ENCODE assay signal across 13 cellular contexts in the genomic region with DNA sequence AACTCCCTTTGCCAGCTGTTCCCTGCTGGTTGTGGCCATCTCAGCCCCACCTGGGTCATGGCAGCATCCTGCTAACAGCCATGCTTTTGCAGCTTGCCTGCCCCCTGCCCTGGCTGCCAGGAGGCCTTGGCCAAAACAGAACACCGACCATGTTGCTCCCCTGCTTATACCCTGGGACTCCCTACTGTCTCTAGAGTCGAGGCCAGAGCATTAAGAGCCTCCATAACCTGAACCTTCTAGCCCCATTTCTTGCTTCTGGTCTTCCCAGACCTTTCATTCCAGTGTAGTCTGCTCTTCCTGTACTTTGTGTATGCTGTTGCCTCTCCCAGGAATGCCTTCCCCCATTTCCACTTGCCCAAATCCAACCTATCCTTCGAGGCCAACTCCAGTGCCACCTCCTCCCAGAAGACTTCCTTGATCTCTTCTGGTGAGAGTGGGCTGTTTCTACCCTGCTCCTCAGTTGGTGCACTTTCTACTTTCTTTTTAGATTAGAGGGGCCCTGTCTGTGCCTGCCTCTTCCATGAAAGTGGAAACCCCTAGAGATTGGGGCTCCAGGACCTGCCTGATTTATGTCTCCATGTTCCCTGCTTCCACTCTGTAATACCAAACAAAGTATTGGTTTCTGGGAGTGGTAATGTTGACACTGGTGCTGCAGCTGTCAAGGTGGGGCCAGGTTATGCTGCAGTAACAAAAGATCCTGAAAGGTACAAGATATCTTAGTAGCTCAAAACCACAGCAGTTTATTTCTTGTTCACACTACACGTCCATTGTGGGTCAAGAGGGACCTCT.
DNase-seq lines count a peak whose midpoint lies in the region; ATAC-seq and TF ChIP-seq lines count a peak whose summit lies in the region.
"Had no signal": no experiment of that assay in that cellular context is flagged by ENCODE, and none has a peak within 500 bp of the region (broad histone marks: within the 10 kb centered on the region; RNA-seq: fewer than 3 reads in every experiment).

No MANE protein-coding gene starts in this region.

- no peaks in the 10 kb centered on the region for H3K27me3 Mint-ChIP-seq in mesothelial cell of epicardium (ENCODE audit: low read depth)
- no peaks in the 10 kb centered on the region for H3K27me3 Mint-ChIP-seq in stimulated activated naive B cell treated with anti-CD40 and anti-IgM and Interleukin-4, amounts not matched to agents 10 μg/mL and 1 μg/mL and 100 μg/mL, for 72 hours
- no peaks in the 10 kb centered on the region for H3K27me3 Mint-ChIP-seq in activated naive CD8-positive, alpha-beta T cell treated with anti-CD3 and anti-CD28 coated beads, Interleukin-2, amount 50 U/mL, for 24 hours
- H3K27me3 Mint-ChIP-seq: CD4-positive, CD25-positive, alpha-beta regulatory T cell had no signal

- no peak overlapping the region for H4K8ac ChIP-seq in mesendoderm (ENCODE audit: low read depth, low read length)

- H3K23ac ChIP-seq in mesendoderm (ENCODE audit: low read length) = no peak overlapping the region

- peaks cover 26% of the 10 kb centered on the region for H3K36me3 Mint-ChIP-seq in mesothelial cell of epicardium
- peaks cover 3 to 14% of the 10 kb centered on the region in 2 donors for H3K36me3 Mint-ChIP-seq in stimulated activated naive B cell treated with anti-CD40 and anti-IgM and Interleukin-4, amounts not matched to agents 10 μg/mL and 1 μg/mL and 100 μg/mL, for 72 hours
- H3K36me3 Mint-ChIP-seq in activated naive CD8-positive, alpha-beta T cell treated with anti-CD3 and anti-CD28 coated beads, Interleukin-2, amount 50 U/mL, for 24 hours (ENCODE audit: low read depth) = no peaks in the 10 kb centered on the region
- H3K36me3 Mint-ChIP-seq: CD4-positive, CD25-positive, alpha-beta regulatory T cell had no signal

- no peak overlapping the region for H3K18ac ChIP-seq in mesendoderm (ENCODE audit: low read length)

- H3K27ac ChIP-seq in SJCRH30 = peak overlapping the region; percentile 91
- peak overlapping the region; percentile 55 to 85 for H3K27ac ChIP-seq in coronary artery
- no peak overlapping the region for H3K27ac ChIP-seq in mesendoderm (ENCODE audit: low read depth, low read length)

- peaks cover 8% of the 10 kb centered on the region for H3K36me3 ChIP-seq in SJCRH30
- H3K36me3 ChIP-seq in mesendoderm (ENCODE audit: control insufficient read depth, insufficient read depth, low read length) = no peaks in the 10 kb centered on the region

- H2AK5ac ChIP-seq in mesendoderm (ENCODE audit: low read length) = no peak overlapping the region

- H2BK15ac ChIP-seq in mesendoderm (replicated peaks; ENCODE audit: low read depth) = no peak overlapping the region

- no peak overlapping the region for H2BK120ac ChIP-seq in mesendoderm (ENCODE audit: low read depth, low read length)

- no peak overlapping the region for H3K9ac ChIP-seq in mesendoderm (ENCODE audit: low read length)

- H3K4me1 ChIP-seq in SJCRH30 = peaks cover 45% of the 10 kb centered on the region
- H3K4me1 ChIP-seq in mesendoderm (ENCODE audit: control insufficient read depth, low read depth, low read length) = no peaks in the 10 kb centered on the region

- H3K27me3 ChIP-seq in SJCRH30 (no peaks in the 10 kb centered on the region), mesendoderm (ENCODE audit: insufficient read depth, low read length, poor library complexity) (no peaks in the 10 kb centered on the region)

- H4K5ac ChIP-seq in mesendoderm (ENCODE audit: low read length) = no peak overlapping the region

- H3K4me3 Mint-ChIP-seq in mesothelial cell of epicardium = no peak overlapping the region
- no peak overlapping the region for H3K4me3 Mint-ChIP-seq in stimulated activated naive B cell treated with anti-CD40 and anti-IgM and Interleukin-4, amounts not matched to agents 10 μg/mL and 1 μg/mL and 100 μg/mL, for 72 hours
- no peak overlapping the region for H3K4me3 Mint-ChIP-seq in activated naive CD8-positive, alpha-beta T cell treated with anti-CD3 and anti-CD28 coated beads, Interleukin-2, amount 50 U/mL, for 24 hours
- H3K4me3 Mint-ChIP-seq: CD4-positive, CD25-positive, alpha-beta regulatory T cell had no signal

- TF ChIP-seq CTCF in coronary artery (IDR thresholded peaks at IDR 0.05) = no peak
- no peak for TF ChIP-seq CTCF in mesothelial cell of epicardium (IDR thresholded peaks at IDR 0.05; ENCODE audit: unreplicated experiment)

- no peak for ATAC-seq in stimulated activated naive B cell treated with anti-CD40 and anti-IgM and Interleukin-4, amounts not matched to agents 10 μg/mL and 1 μg/mL and 100 μg/mL, for 72 hours (replicated peaks)
- no peak for ATAC-seq in activated naive CD8-positive, alpha-beta T cell treated with anti-CD3 and anti-CD28 coated beads, Interleukin-2, amount 50 U/mL, for 24 hours

- DNase-seq in SJCRH30 (no peak), coronary artery (ENCODE audit: low spot score) (no peak), mesothelial cell of epicardium (ENCODE audit: low spot score in 2 of 2, unreplicated experiment in 2 of 2) (no peak), HT-29 (ENCODE audit: low spot score) (no peak), mesendoderm (no peak)
- no peak for DNase-seq in stimulated activated naive B cell treated with anti-CD40 and anti-IgM and Interleukin-4, amounts not matched to agents 10 μg/mL and 1 μg/mL and 100 μg/mL, for 72 hours
- no peak for DNase-seq in activated naive CD8-positive, alpha-beta T cell treated with anti-CD3 and anti-CD28 coated beads, Interleukin-2, amount 50 U/mL, for 24 hours
- DNase-seq: CD4-positive, CD25-positive, alpha-beta regulatory T cell; EL; IMR-90; Kasumi-1; NCI-H187; NCI-H526 treated with DMSO at 0.1 percent for 48 hours had no signal

- peak overlapping the region; percentile 16 for H3K27ac Mint-ChIP-seq in mesothelial cell of epicardium
- H3K27ac Mint-ChIP-seq in stimulated activated naive B cell treated with anti-CD40 and anti-IgM and Interleukin-4, amounts not matched to agents 10 μg/mL and 1 μg/mL and 100 μg/mL, for 72 hours = peak overlapping the region; percentile 0
- H3K27ac Mint-ChIP-seq in activated naive CD8-positive, alpha-beta T cell treated with anti-CD3 and anti-CD28 coated beads, Interleukin-2, amount 50 U/mL, for 24 hours = no peak overlapping the region
- H3K27ac Mint-ChIP-seq: CD4-positive, CD25-positive, alpha-beta regulatory T cell had no signal

- H3K4ac ChIP-seq in mesendoderm (ENCODE audit: low read depth, low read length) = no peak overlapping the region

- H3K4me1 Mint-ChIP-seq in mesothelial cell of epicardium = no peaks in the 10 kb centered on the region
- H3K4me1 Mint-ChIP-seq in stimulated activated naive B cell treated with anti-CD40 and anti-IgM and Interleukin-4, amounts not matched to agents 10 μg/mL and 1 μg/mL and 100 μg/mL, for 72 hours = peaks cover 21 to 30% of the 10 kb centered on the region in 2 donors
- peaks cover 14% of the 10 kb centered on the region for H3K4me1 Mint-ChIP-seq in activated naive CD8-positive, alpha-beta T cell treated with anti-CD3 and anti-CD28 coated beads, Interleukin-2, amount 50 U/mL, for 24 hours
- H3K4me1 Mint-ChIP-seq: CD4-positive, CD25-positive, alpha-beta regulatory T cell had no signal

- no peaks in the 10 kb centered on the region for H3K79me2 ChIP-seq in mesendoderm (ENCODE audit: control insufficient read depth, insufficient read depth, low read length)

- WGBS in mesendoderm (ENCODE audit: extremely low coverage, insufficient coverage, low lambda C conversion rate) = no CpG with 5 or more reads among the region's 4 CpGs

- H2BK5ac ChIP-seq in mesendoderm (ENCODE audit: low read length) = no peak overlapping the region

- no peaks in the 10 kb centered on the region for H3K79me1 ChIP-seq in mesendoderm (ENCODE audit: low read length)

- no peaks in the 10 kb centered on the region for H3K9me3 Mint-ChIP-seq in mesothelial cell of epicardium
- H3K9me3 Mint-ChIP-seq in stimulated activated naive B cell treated with anti-CD40 and anti-IgM and Interleukin-4, amounts not matched to agents 10 μg/mL and 1 μg/mL and 100 μg/mL, for 72 hours = no peaks in the 10 kb centered on the region
- H3K9me3 Mint-ChIP-seq in activated naive CD8-positive, alpha-beta T cell treated with anti-CD3 and anti-CD28 coated beads, Interleukin-2, amount 50 U/mL, for 24 hours = no peaks in the 10 kb centered on the region
- H3K9me3 Mint-ChIP-seq: CD4-positive, CD25-positive, alpha-beta regulatory T cell had no signal

- no peaks in the 10 kb centered on the region for H3K9me3 ChIP-seq in SJCRH30 (replicated peaks)

- H3K4me2 ChIP-seq in mesendoderm (ENCODE audit: low read length) = no peak overlapping the region

- no peak overlapping the region for H3K4me3 ChIP-seq in SJCRH30
- H3K4me3 ChIP-seq in coronary artery = no peak overlapping the region
- H3K4me3 ChIP-seq in mesendoderm (ENCODE audit: low read length) = no peak overlapping the region

- no peak overlapping the region for H3K56ac ChIP-seq in mesendoderm (ENCODE audit: low read length)
